Comparison of ENCODE assay signal across 8 cellular contexts in the genomic region with DNA sequence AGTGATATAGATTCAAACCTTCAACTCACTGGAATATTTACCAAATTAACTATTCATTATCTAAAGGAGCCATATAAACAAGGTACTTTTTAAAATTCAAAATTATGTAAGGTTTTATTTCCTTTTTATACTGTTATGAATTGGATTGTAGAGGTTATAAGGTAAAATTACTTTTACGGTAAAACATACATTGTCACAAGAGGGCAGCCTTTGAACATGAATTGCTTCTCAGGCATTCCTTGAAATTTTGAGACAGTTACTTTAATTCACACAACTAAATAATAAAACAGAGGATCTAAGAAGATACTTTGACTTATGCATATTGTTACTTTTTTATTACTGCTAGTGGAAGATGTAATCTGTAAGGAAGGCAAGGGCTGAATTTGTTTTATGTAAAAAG. TPM values are rescaled to one million over a fixed set of nuclear protein-coding genes. Genes with fewer than 3 reads are reported as not detected.
DNase-seq lines count a peak whose midpoint lies in the region; ATAC-seq, FAIRE-seq and TF ChIP-seq lines count a peak whose summit lies in the region.
"Not testable (repeated sequence)": the region's sequence is repeated elsewhere in the genome, so short reads cannot be mapped to it uniquely, and the experiment has no call there.

No MANE protein-coding gene starts in this region.

- H3K27ac ChIP-seq in AG04450 (ENCODE audit: low read depth, low read length); OCI-LY7 (ENCODE audit: low read depth, low read length, poor library complexity, severe bottlenecking); endodermal cell (ENCODE audit: low read depth, low read length); HepG2 (ENCODE audit: extremely low read length, insufficient read depth, low read length); parathyroid adenoma: not testable (repeated sequence)

- not testable (repeated sequence) for H3K9me3 ChIP-seq in AG04450 (ENCODE audit: control insufficient read depth, insufficient read depth, low read length); OCI-LY7 (ENCODE audit: low read length); endodermal cell (ENCODE audit: control insufficient read depth, low read length); HepG2 (ENCODE audit: low read length); parathyroid adenoma (ENCODE audit: control insufficient read depth, low read length)

- not testable (repeated sequence) for FAIRE-seq in HepG2 (lab: Jason Lieb, UNC)

- TF ChIP-seq RAD21 in HepG2 (CRISPR knock-in tag; IDR thresholded peaks at IDR 0.05) = not testable (repeated sequence)

- not testable (repeated sequence) for TF ChIP-seq EP300 in HepG2 (IDR thresholded peaks at IDR 0.05; ENCODE audit: low read depth in 2 of 2, low read length in 2 of 2); HepG2 (CRISPR knock-in tag; IDR thresholded peaks at IDR 0.05; ENCODE audit: borderline replicate concordance)

- DNase-seq in AG04450 (ENCODE audit: low read depth, low spot score); LNCaP clone FGC (ENCODE audit: low read depth); OCI-LY7 (ENCODE audit: low spot score); endodermal cell; HepG2 (ENCODE audit: low spot score): not testable (repeated sequence)
- peak; percentile 27 for DNase-seq in ELR (ENCODE audit: low read depth)
- DNase-seq in amniotic epithelial cell (ENCODE audit: low read depth) = peak; percentile 1

- not testable (repeated sequence) for H3K4me3 ChIP-seq in AG04450 (ENCODE audit: low read depth, low read length); LNCaP clone FGC (ENCODE audit: low read depth, low read length); OCI-LY7 (ENCODE audit: low read depth, low read length, poor library complexity, severe bottlenecking); endodermal cell (ENCODE audit: low read length); HepG2 (replicated peaks in 1 of 3; ENCODE audit: insufficient read depth in 1 of 3, low read depth in 2 of 3, low read length in 3 of 3); parathyroid adenoma (ENCODE audit: low read depth, low read length)

- not testable (repeated sequence) for H3K79me2 ChIP-seq in OCI-LY7 (ENCODE audit: insufficient read depth, low read depth, low read length); HepG2 (ENCODE audit: insufficient read depth, low read length); parathyroid adenoma

- POLR2A ChIA-PET in AG04450 (lab: Yijun Ruan, JAX); OCI-LY7 (lab: Charles Lee); HepG2 (lab: Yijun Ruan, JAX): not testable (repeated sequence)

- not testable (repeated sequence) for H3K27me3 ChIP-seq in AG04450 (ENCODE audit: control insufficient read depth, insufficient read depth, low read length); endodermal cell (ENCODE audit: control insufficient read depth, insufficient read depth, low read length, poor library complexity, severe bottlenecking); HepG2 (ENCODE audit: control insufficient read depth in 1 of 2, insufficient read depth in 2 of 2, low read length in 2 of 2); parathyroid adenoma (ENCODE audit: control insufficient read depth, insufficient read depth, low read length)

- CTCF ChIA-PET in AG04450 (lab: Charles Lee) = interaction anchor here (1.0 to 3.2 kb wide), 5 partner anchors 227 to 752 kb away, joined by 4 to 28 read pairs (median 5); no protein-coding TSS in a partner anchor
- CTCF ChIA-PET in OCI-LY7 (lab: Charles Lee; ENCODE audit: unreplicated experiment); HepG2 (lab: Yijun Ruan, JAX; ENCODE audit: low intra/inter-chr PET ratio, low total read pairs): not testable (repeated sequence)

- not testable (repeated sequence) for H3K4me2 ChIP-seq in OCI-LY7 (ENCODE audit: low read length); HepG2 (ENCODE audit: low read depth, low read length); parathyroid adenoma (ENCODE audit: low read length)

- TF ChIP-seq POLR2A in HepG2 (IDR thresholded peaks at IDR 0.05; ENCODE audit: insufficient read depth in 1 of 2, low read depth in 2 of 2, low read length in 2 of 2) = not testable (repeated sequence)

- H3K4me1 ChIP-seq in OCI-LY7 (ENCODE audit: insufficient read depth, low read length, poor library complexity, severe bottlenecking); endodermal cell (ENCODE audit: control insufficient read depth, insufficient read depth, low read length); HepG2 (ENCODE audit: insufficient read depth, low read length); parathyroid adenoma: not testable (repeated sequence)

- H2AFZ ChIP-seq in OCI-LY7 (ENCODE audit: low read length); HepG2 (ENCODE audit: low read length); parathyroid adenoma: not testable (repeated sequence)

- WGBS in endodermal cell (ENCODE audit: insufficient coverage in 1 of 2, insufficient read length in 1 of 2), 2 experiments = 70% methylated on average over 1 of the region's 1 CpG; no CpG with 5 or more reads in 1 of the 2 experiments
- 3% methylated on average over 1 of the region's 1 CpG for WGBS in HepG2 (ENCODE audit: low lambda C conversion rate)

- not testable (repeated sequence) for BruUV-seq in OCI-LY7 (replicated peaks; lab: Mats Ljungman, UMichigan); HepG2 (replicated peaks; lab: Mats Ljungman, UMichigan)

- H4K20me1 ChIP-seq in OCI-LY7 (ENCODE audit: insufficient read depth, low read length); HepG2 (ENCODE audit: insufficient read depth, low read length): not testable (repeated sequence)

- not testable (repeated sequence) for ATAC-seq in HepG2

- in situ Hi-C loops in HepG2 (cut with HindIII; ENCODE audit: extremely low pct_ligation_motif_present, low pct_unique_long_range_greater_than_20kb) = not testable (repeated sequence)

- not testable (repeated sequence) for H3K4me3 Mint-ChIP-seq in endodermal cell

- H3K9me2 ChIP-seq in OCI-LY7 (ENCODE audit: insufficient read depth, low read length) = not testable (repeated sequence)

- H3K4me1 Mint-ChIP-seq in endodermal cell = peaks cover 14% of the 10 kb centered on the region

- intact Hi-C loops in OCI-LY7 (cut with micrococcal nuclease; ENCODE audit: unreplicated experiment); HepG2 (cut with micrococcal nuclease; ENCODE audit: unreplicated experiment): not testable (repeated sequence)

- H3K9me3 Mint-ChIP-seq in endodermal cell = not testable (repeated sequence)

- TF ChIP-seq CTCF in AG04450 (IDR thresholded peaks at IDR 0.05; ENCODE audit: low read depth, low read length) = peak; percentile 37
- TF ChIP-seq CTCF in LNCaP clone FGC (IDR thresholded peaks at IDR 0.05; ENCODE audit: control insufficient read depth, extremely low read depth, insufficient read depth) = peak; percentile 52
- TF ChIP-seq CTCF in OCI-LY7 (conservative IDR thresholded peaks at IDR 0.05; ENCODE audit: low read length) = peak; percentile 43
- peak; percentile 72 for TF ChIP-seq CTCF in endodermal cell (conservative IDR thresholded peaks at IDR 0.05)
- not testable (repeated sequence) for TF ChIP-seq CTCF in HepG2 (CRISPR knock-in tag; IDR thresholded peaks at IDR 0.05)
- peak; percentile 51 for TF ChIP-seq CTCF in parathyroid adenoma (IDR thresholded peaks at IDR 0.05)

- H3K9ac ChIP-seq in endodermal cell (ENCODE audit: extremely low read depth, low read length, poor library complexity, severe bottlenecking); HepG2 (ENCODE audit: insufficient read depth, low read depth, low read length); parathyroid adenoma: not testable (repeated sequence)

- H3K27me3 Mint-ChIP-seq in endodermal cell (ENCODE audit: insufficient read depth) = not testable (repeated sequence)

- not testable (repeated sequence) for H3K27ac Mint-ChIP-seq in endodermal cell

- not testable (repeated sequence) for H3K36me3 Mint-ChIP-seq in endodermal cell (ENCODE audit: low read depth)

- H3K36me3 ChIP-seq in OCI-LY7 (ENCODE audit: insufficient read depth, low read length); endodermal cell (ENCODE audit: control insufficient read depth, insufficient read depth, low read length); HepG2 (replicated peaks in 1 of 2; ENCODE audit: control insufficient read depth in 1 of 2, insufficient read depth in 2 of 2, low read length in 2 of 2); parathyroid adenoma (ENCODE audit: control insufficient read depth, insufficient read depth, low read length): not testable (repeated sequence)

RNA-seq across cellular contexts. Expression of a gene that starts 32.7 kb away (rescaled TPM):
- 11.5 and 13.5 TPM in 2 replicates for polyA plus RNA-seq in AG04450 (2011; rRNA removed)
- polyA minus RNA-seq in AG04450 (2011; rRNA and poly(A)+ RNA removed) = 17.0 and 28.0 TPM in 2 replicates
- total RNA-seq in OCI-LY7 (2014; rRNA removed; shearing (Covaris generic)) = 13.3 and 17.0 TPM in 2 replicates
- 18.4 and 18.5 TPM in 2 replicates for total RNA-seq in OCI-LY7 (2022)
- 10 to 100 TPM in 1 of 2 donors, not detected in 1; 15.2 TPM for total RNA-seq in endodermal cell
- polyA plus RNA-seq in endodermal cell (2013, experiment 1 of 2) = 5.9 TPM
- polyA plus RNA-seq in endodermal cell (2013, experiment 2 of 2) = 7.0 TPM
- not detected in 2 replicates for total RNA-seq in HepG2 (2016; rRNA removed; fragmentation: Illumina TruSeq; extraction: Trizol)
- not detected in 2 replicates for total RNA-seq in HepG2 (2016; cell fraction: cytosol; rRNA removed; fragmentation: Illumina TruSeq; extraction: Trizol; ENCODE audit: low read depth)
- not detected in 2 replicates for total RNA-seq in HepG2 (2016; cell fraction: insoluble cytoplasmic fraction; rRNA removed; fragmentation: Illumina TruSeq; extraction: Trizol)
- total RNA-seq in HepG2 (2016; cell fraction: membrane; rRNA removed; fragmentation: Illumina TruSeq; extraction: Trizol) = not detected in 2 replicates
- not detected in 2 replicates for total RNA-seq in HepG2 (2016; cell fraction: nucleus; rRNA removed; fragmentation: Illumina TruSeq; extraction: Trizol)
- polyA plus RNA-seq in HepG2 (2011; rRNA removed) = 0.10 TPM in 1 of 2 replicates, not detected in the other
- not detected in 2 replicates for polyA plus RNA-seq in HepG2 (2011; cell fraction: cytosol; rRNA removed)
- not detected in 2 replicates for polyA plus RNA-seq in HepG2 (2011; cell fraction: nucleus; rRNA removed)
- polyA plus RNA-seq in HepG2 (2012) = not detected in 2 replicates
- polyA plus RNA-seq in HepG2 (2016; cell fraction: cytosol; fragmentation: Illumina TruSeq; extraction: Trizol; ENCODE audit: low read depth) = not detected in 2 replicates
- not detected in 2 replicates for polyA plus RNA-seq in HepG2 (2016; cell fraction: insoluble cytoplasmic fraction; fragmentation: Illumina TruSeq; extraction: Trizol; ENCODE audit: low read depth)
- polyA plus RNA-seq in HepG2 (2016; cell fraction: membrane; fragmentation: Illumina TruSeq; extraction: Trizol; ENCODE audit: low read depth) = not detected in 2 replicates
- not detected in 2 replicates for polyA plus RNA-seq in HepG2 (2016; cell fraction: nucleus; fragmentation: Illumina TruSeq; extraction: Trizol; ENCODE audit: insufficient read depth, low read depth)
- polyA minus RNA-seq in HepG2 (2011; rRNA and poly(A)+ RNA removed; ENCODE audit: low replicate concordance) = 0.06 TPM in 1 of 2 replicates, not detected in the other
- polyA minus RNA-seq in HepG2 (2011; cell fraction: cytosol; rRNA and poly(A)+ RNA removed) = not detected in 2 replicates
- not detected in 2 replicates for polyA minus RNA-seq in HepG2 (2011; cell fraction: nucleus; rRNA and poly(A)+ RNA removed)
